ENCODE assay signal across 2 cellular contexts in the genomic region with DNA sequence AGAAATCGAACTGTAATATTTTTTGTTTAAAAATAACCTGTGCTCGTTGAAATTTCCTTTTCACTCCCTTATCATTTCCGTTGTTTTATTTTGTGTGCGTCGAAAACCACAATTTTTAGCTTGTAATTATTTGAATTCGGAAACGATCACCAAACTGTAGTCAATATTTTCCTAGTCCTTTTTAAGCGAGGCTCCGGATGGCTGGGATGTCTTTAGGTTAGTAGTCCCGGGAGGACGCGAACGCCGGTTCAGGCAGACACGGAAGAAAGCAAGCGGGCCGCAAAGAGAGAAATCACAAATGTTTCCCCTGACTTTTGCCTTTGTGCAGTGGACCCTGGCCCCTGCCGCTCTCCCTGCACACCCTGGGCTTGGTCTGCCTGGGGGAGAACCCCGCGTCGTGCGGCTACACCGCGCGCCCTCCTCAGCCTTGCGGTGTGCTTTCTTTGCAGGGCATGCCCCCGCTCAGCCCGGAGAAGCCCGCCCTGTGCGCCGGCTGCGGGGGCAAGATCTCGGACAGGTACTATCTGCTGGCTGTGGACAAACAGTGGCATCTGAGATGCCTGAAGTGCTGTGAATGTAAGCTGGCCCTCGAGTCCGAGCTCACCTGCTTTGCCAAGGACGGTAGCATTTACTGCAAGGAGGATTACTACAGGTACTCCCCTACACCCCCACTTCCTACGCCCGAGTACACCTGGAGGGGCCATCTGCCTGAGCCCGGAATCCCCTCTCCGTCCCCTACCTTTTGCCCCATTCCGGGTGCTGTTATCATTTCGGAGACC.
TF ChIP-seq lines count a peak whose summit lies in the region.

No MANE protein-coding gene starts in this region.

TF ChIP-seq in K562, 482 proteins besides CTCF, POLR2A, EP300 and RAD21:
- TF ChIP-seq HEY1 (CRISPR knock-in tag; IDR thresholded peaks at IDR 0.05; ENCODE audit: borderline replicate concordance) (no peak), EZH2 (IDR thresholded peaks at IDR 0.05; ENCODE audit: borderline replicate concordance, low read depth, low read length) (peak; percentile 93), CBX2 (IDR thresholded peaks at IDR 0.05; ENCODE audit: insufficient read depth, low read length, poor library complexity, severe bottlenecking) (peak; percentile 93), IRF2 (CRISPR knock-in tag; IDR thresholded peaks at IDR 0.05) (no peak), HNRNPK (IDR thresholded peaks at IDR 0.05; ENCODE audit: low read depth, low read length, poor library complexity, severe bottlenecking) (no peak), RNF2 (IDR thresholded peaks at IDR 0.05) (peak; percentile 49; the same call in 1 of the 2 replicates), CBX8 (IDR thresholded peaks at IDR 0.05; ENCODE audit: borderline replicate concordance, extremely low read depth, low read depth, low read length, poor library complexity, severe bottlenecking) (peak; percentile 92), NCOA6 (IDR thresholded peaks at IDR 0.05) (no peak), POLR2AphosphoS2 (IDR thresholded peaks at IDR 0.05; ENCODE audit: low read length) (no peak), KAT7 (CRISPR knock-in tag; IDR thresholded peaks at IDR 0.05; ENCODE audit: borderline replicate concordance) (no peak)
- TF ChIP-seq, protein P1, sequence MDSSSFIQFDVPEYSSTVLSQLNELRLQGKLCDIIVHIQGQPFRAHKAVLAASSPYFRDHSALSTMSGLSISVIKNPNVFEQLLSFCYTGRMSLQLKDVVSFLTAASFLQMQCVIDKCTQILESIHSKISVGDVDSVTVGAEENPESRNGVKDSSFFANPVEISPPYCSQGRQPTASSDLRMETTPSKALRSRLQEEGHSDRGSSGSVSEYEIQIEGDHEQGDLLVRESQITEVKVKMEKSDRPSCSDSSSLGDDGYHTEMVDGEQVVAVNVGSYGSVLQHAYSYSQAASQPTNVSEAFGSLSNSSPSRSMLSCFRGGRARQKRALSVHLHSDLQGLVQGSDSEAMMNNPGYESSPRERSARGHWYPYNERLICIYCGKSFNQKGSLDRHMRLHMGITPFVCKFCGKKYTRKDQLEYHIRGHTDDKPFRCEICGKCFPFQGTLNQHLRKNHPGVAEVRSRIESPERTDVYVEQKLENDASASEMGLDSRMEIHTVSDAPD (CRISPR knock-in tag; IDR thresholded peaks at IDR 0.05), result no peak
- TF ChIP-seq, protein P2, sequence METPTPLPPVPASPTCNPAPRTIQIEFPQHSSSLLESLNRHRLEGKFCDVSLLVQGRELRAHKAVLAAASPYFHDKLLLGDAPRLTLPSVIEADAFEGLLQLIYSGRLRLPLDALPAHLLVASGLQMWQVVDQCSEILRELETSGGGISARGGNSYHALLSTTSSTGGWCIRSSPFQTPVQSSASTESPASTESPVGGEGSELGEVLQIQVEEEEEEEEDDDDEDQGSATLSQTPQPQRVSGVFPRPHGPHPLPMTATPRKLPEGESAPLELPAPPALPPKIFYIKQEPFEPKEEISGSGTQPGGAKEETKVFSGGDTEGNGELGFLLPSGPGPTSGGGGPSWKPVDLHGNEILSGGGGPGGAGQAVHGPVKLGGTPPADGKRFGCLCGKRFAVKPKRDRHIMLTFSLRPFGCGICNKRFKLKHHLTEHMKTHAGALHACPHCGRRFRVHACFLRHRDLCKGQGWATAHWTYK (CRISPR knock-in tag; IDR thresholded peaks at IDR 0.05), result no peak
- TF ChIP-seq, protein P3, sequence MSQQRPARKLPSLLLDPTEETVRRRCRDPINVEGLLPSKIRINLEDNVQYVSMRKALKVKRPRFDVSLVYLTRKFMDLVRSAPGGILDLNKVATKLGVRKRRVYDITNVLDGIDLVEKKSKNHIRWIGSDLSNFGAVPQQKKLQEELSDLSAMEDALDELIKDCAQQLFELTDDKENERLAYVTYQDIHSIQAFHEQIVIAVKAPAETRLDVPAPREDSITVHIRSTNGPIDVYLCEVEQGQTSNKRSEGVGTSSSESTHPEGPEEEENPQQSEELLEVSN (IDR thresholded peaks at IDR 0.05; ENCODE audit: borderline replicate concordance in 1 of 2, extremely low read depth in 1 of 2, insufficient read depth in 1 of 2, insufficient read length in 1 of 2, low read depth in 1 of 2, low read length in 1 of 2, poor library complexity in 1 of 2, severe bottlenecking in 1 of 2), result peak in 1 of 2 experiments; percentile 13

TF ChIP-seq in neural cell, 6 proteins besides CTCF, POLR2A, EP300 and RAD21:
- TF ChIP-seq POLR2AphosphoS5 (IDR thresholded peaks at IDR 0.05) (peak; percentile 67), TAF1 (IDR thresholded peaks at IDR 0.05; ENCODE audit: low read depth) (no peak), SMC3 (conservative IDR thresholded peaks at IDR 0.05; ENCODE audit: poor library complexity) (no peak), EZH2 (IDR thresholded peaks at IDR 0.05; ENCODE audit: borderline replicate concordance, insufficient read depth, low read length, poor library complexity, severe bottlenecking) (peak; percentile 69), MXI1 (conservative IDR thresholded peaks at IDR 0.05; ENCODE audit: poor library complexity, severe bottlenecking) (no peak)
- TF ChIP-seq, protein P4, sequence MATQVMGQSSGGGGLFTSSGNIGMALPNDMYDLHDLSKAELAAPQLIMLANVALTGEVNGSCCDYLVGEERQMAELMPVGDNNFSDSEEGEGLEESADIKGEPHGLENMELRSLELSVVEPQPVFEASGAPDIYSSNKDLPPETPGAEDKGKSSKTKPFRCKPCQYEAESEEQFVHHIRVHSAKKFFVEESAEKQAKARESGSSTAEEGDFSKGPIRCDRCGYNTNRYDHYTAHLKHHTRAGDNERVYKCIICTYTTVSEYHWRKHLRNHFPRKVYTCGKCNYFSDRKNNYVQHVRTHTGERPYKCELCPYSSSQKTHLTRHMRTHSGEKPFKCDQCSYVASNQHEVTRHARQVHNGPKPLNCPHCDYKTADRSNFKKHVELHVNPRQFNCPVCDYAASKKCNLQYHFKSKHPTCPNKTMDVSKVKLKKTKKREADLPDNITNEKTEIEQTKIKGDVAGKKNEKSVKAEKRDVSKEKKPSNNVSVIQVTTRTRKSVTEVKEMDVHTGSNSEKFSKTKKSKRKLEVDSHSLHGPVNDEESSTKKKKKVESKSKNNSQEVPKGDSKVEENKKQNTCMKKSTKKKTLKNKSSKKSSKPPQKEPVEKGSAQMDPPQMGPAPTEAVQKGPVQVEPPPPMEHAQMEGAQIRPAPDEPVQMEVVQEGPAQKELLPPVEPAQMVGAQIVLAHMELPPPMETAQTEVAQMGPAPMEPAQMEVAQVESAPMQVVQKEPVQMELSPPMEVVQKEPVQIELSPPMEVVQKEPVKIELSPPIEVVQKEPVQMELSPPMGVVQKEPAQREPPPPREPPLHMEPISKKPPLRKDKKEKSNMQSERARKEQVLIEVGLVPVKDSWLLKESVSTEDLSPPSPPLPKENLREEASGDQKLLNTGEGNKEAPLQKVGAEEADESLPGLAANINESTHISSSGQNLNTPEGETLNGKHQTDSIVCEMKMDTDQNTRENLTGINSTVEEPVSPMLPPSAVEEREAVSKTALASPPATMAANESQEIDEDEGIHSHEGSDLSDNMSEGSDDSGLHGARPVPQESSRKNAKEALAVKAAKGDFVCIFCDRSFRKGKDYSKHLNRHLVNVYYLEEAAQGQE (IDR thresholded peaks at IDR 0.05; ENCODE audit: borderline replicate concordance), result no peak
